ENCODE assay signal across 1 cellular context in genomic region chr5:109703827-109704226, GRCh38.
TF ChIP-seq lines count a peak whose summit lies in the region.

No MANE protein-coding gene starts in this region.

TF ChIP-seq in K562, 482 proteins besides CTCF, POLR2A, EP300 and RAD21 (continued from another document):
- TF ChIP-seq PRDM10 (IDR thresholded peaks at IDR 0.05; ENCODE audit: partially characterized antibody) (peak; percentile 39), ZNF699 (CRISPR knock-in tag; IDR thresholded peaks at IDR 0.05; ENCODE audit: insufficient replicate concordance) (no peak), CBFA2T3 (IDR thresholded peaks at IDR 0.05) (peak; percentile 96), JUN (IDR thresholded peaks at IDR 0.05; ENCODE audit: borderline replicate concordance, low read depth, low read length) (peak; percentile 30; the same call in 1 of the 2 replicates), JUN (CRISPR knock-in tag; IDR thresholded peaks at IDR 0.05; ENCODE audit: borderline replicate concordance) (no peak), BACH1 (tag; IDR thresholded peaks at IDR 0.05) (no peak), ZNF316 (IDR thresholded peaks at IDR 0.05) (no peak)
